Comparison of ENCODE assay signal across 34 cellular contexts in the genomic region with DNA sequence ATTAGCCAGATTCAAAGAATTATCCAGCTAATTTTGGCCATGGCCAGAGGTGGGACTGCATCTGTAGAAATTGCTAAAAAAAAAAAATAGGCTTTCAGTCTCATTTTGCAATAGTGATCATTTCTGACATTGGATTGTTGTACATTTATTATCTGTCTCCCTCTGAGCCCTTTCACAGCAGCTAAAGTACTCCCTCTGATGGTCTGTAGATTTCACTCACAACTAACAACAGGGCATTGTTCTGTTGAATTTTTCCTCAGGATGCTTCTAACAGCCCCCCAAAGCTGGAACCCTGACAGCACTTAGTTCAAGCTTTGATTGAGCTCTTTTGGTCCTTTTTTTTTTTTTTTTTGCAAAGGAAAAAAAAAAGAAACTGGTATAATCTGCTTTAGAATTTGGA.
DNase-seq lines count a peak whose midpoint lies in the region; ATAC-seq, FAIRE-seq and TF ChIP-seq lines count a peak whose summit lies in the region.
"Had no signal": no experiment of that assay in that cellular context is flagged by ENCODE, and none has a peak within 500 bp of the region (broad histone marks: within the 10 kb centered on the region; RNA-seq: fewer than 3 reads in every experiment).

No MANE protein-coding gene starts in this region.

- peak; percentile 91 for ATAC-seq in HepG2
- no peak for ATAC-seq in right lobe of liver
- ATAC-seq in HG02610 (IDR thresholded peaks at IDR 0.05; ENCODE audit: unreplicated experiment) = no peak
- no peak for ATAC-seq in PC-3
- ATAC-seq: A549; activated naive CD8-positive, alpha-beta T cell treated with anti-CD3 and anti-CD28 coated beads, Interleukin-2, amount 50 U/mL, for 24 hours; activated T-cell treated with anti-CD3 and anti-CD28 coated beads, Interleukin-2, amount 50 U/mL, for 72 hours; right cardiac atrium; stimulated activated naive CD8-positive, alpha-beta T cell treated with anti-CD3 and anti-CD28 coated beads, Interleukin-15, Interleukin-2, amounts not matched to agents 100 U/mL and 50 U/mL, for 24 hours had no signal

- in situ Hi-C loops in HepG2 (cut with HindIII; ENCODE audit: extremely low pct_ligation_motif_present, low pct_unique_long_range_greater_than_20kb) = loop anchor here (25.0 kb wide), 1 partner anchor 304 kb away; no protein-coding TSS in a partner anchor

- no peaks in the 10 kb centered on the region for H3K79me2 ChIP-seq in HepG2 (ENCODE audit: insufficient read depth, low read length)
- no peaks in the 10 kb centered on the region for H3K79me2 ChIP-seq in OCI-LY7 (ENCODE audit: insufficient read depth, low read depth, low read length)
- no peaks in the 10 kb centered on the region for H3K79me2 ChIP-seq in PC-3 (ENCODE audit: low read length)

- H3K4me2 ChIP-seq in HepG2 (ENCODE audit: low read depth, low read length) = peak overlapping the region; percentile 49
- H3K4me2 ChIP-seq in OCI-LY7 (ENCODE audit: low read length) = no peak overlapping the region
- H3K4me2 ChIP-seq in PC-3 (ENCODE audit: low read length) = no peak overlapping the region
- H3K4me2 ChIP-seq: A549, KMS-11, SK-N-SH had no signal

- DNase-seq in HepG2 (ENCODE audit: low spot score) = peak; percentile 65
- DNase-seq in right lobe of liver = no peak
- DNase-seq in OCI-LY7 (ENCODE audit: low spot score) = no peak
- DNase-seq in inferior parietal cortex (ENCODE audit: extremely low spot score) = peak; percentile 4
- no peak for DNase-seq in PC-3
- DNase-seq in immature natural killer cell = no peak
- DNase-seq in COR-L47 (lab: John Stamatoyannopoulos, UW) = no peak
- DNase-seq: activated CD4-positive, alpha-beta T cell treated with anti-CD3 and anti-CD28 coated beads, Interleukin-2, amount 50 U/mL, for 1 hour; activated CD4-positive, CD25-positive, alpha-beta regulatory T cell; activated naive CD8-positive, alpha-beta T cell treated with anti-CD3 and anti-CD28 coated beads, Interleukin-2, amount 50 U/mL, for 24 hours; activated T-cell treated with anti-CD3 and anti-CD28 coated beads, Interleukin-2, amount 50 U/mL, for 72 hours; caudate nucleus; CD8-positive, alpha-beta memory T cell; effector CD8-positive, alpha-beta T cell; H7; left ventricle myocardium inferior; NCI-H1436 treated with DMSO at 0.1 percent for 48 hours; NCI-H524 treated with DMSO at 0.1 percent for 48 hours; right cardiac atrium; SK-N-SH; spleen; stimulated activated CD4-positive, alpha-beta T cell treated with anti-CD3 and anti-CD28 coated beads, Interleukin-2, amount 100 ng/mL, for 24 hours; stimulated activated naive CD8-positive, alpha-beta T cell treated with anti-CD3 and anti-CD28 coated beads, Interleukin-15, Interleukin-2, amounts not matched to agents 100 U/mL and 50 U/mL, for 24 hours had no signal

- CTCF ChIA-PET in HepG2 (lab: Yijun Ruan, JAX; ENCODE audit: low intra/inter-chr PET ratio, low total read pairs) (no interaction called here), OCI-LY7 (lab: Charles Lee; ENCODE audit: unreplicated experiment) (no interaction called here), PC-3 (lab: Charles Lee) (no interaction called here)

- TF ChIP-seq CTCF in HepG2 (CRISPR knock-in tag; IDR thresholded peaks at IDR 0.05) (peak; percentile 56), right lobe of liver (IDR thresholded peaks at IDR 0.05) (no peak), OCI-LY7 (conservative IDR thresholded peaks at IDR 0.05; ENCODE audit: low read length) (0 out of 2 replicates have a peak, but pooled peaks have one; percentile 11), PC-3 (conservative IDR thresholded peaks at IDR 0.05; ENCODE audit: low read depth, low read length) (no peak)

- H3K27ac ChIP-seq in HepG2 (ENCODE audit: extremely low read length, insufficient read depth, low read length) (peak overlapping the region; percentile 75), right lobe of liver (no peak overlapping the region), OCI-LY7 (ENCODE audit: low read depth, low read length, poor library complexity, severe bottlenecking) (no peak overlapping the region), PC-3 (ENCODE audit: low read length) (no peak overlapping the region)
- H3K27ac ChIP-seq: A549, coronary artery, epithelial cell of prostate, KMS-11, left ventricle myocardium inferior, neutrophil, spleen, thoracic aorta had no signal

- H3K36me3 Mint-ChIP-seq in immature natural killer cell = no peaks in the 10 kb centered on the region
- H3K36me3 Mint-ChIP-seq: CD8-positive, alpha-beta memory T cell had no signal

- no peak overlapping the region for H3K27ac Mint-ChIP-seq in immature natural killer cell
- H3K27ac Mint-ChIP-seq: activated naive CD8-positive, alpha-beta T cell treated with anti-CD3 and anti-CD28 coated beads, Interleukin-2, amount 50 U/mL, for 24 hours; activated T-cell treated with anti-CD3 and anti-CD28 coated beads, Interleukin-2, amount 50 U/mL, for 72 hours; B cell; CD8-positive, alpha-beta memory T cell had no signal

- no peaks in the 10 kb centered on the region for H3K27me3 ChIP-seq in HepG2 (ENCODE audit: control insufficient read depth in 1 of 2, insufficient read depth in 2 of 2, low read length in 2 of 2)
- H3K27me3 ChIP-seq in right lobe of liver = no peaks in the 10 kb centered on the region
- H3K27me3 ChIP-seq in PC-3 (ENCODE audit: low read length) = no peaks in the 10 kb centered on the region
- H3K27me3 ChIP-seq: neutrophil, spleen had no signal

- H3K9ac ChIP-seq in HepG2 (ENCODE audit: insufficient read depth, low read depth, low read length) = peak overlapping the region; percentile 52
- H3K9ac ChIP-seq in PC-3 (ENCODE audit: low read length) = no peak overlapping the region
- H3K9ac ChIP-seq: KMS-11, SK-N-SH had no signal

- TF ChIP-seq EP300 in HepG2 (IDR thresholded peaks at IDR 0.05; ENCODE audit: low read depth in 2 of 2, low read length in 2 of 2) = no peak
- TF ChIP-seq EP300 in HepG2 (CRISPR knock-in tag; IDR thresholded peaks at IDR 0.05; ENCODE audit: borderline replicate concordance) = no peak

- H3K9me3 ChIP-seq in HepG2 (ENCODE audit: low read length) = no peaks in the 10 kb centered on the region
- H3K9me3 ChIP-seq in right lobe of liver = no peaks in the 10 kb centered on the region
- no peaks in the 10 kb centered on the region for H3K9me3 ChIP-seq in OCI-LY7 (ENCODE audit: low read length)
- H3K9me3 ChIP-seq in PC-3 (ENCODE audit: low read length) = no peaks in the 10 kb centered on the region
- H3K9me3 ChIP-seq: A549, left ventricle myocardium inferior, neutrophil, SK-N-SH, spleen, thoracic aorta had no signal

- BruUV-seq in HepG2 (replicated peaks; lab: Mats Ljungman, UMichigan) (no TSS peak), OCI-LY7 (replicated peaks; lab: Mats Ljungman, UMichigan) (no TSS peak), PC-3 (replicated peaks; lab: Mats Ljungman, UMichigan) (no TSS peak)

- TF ChIP-seq RAD21 in HepG2 (CRISPR knock-in tag; IDR thresholded peaks at IDR 0.05) = 0 out of 2 replicates have a peak, but pooled peaks have one; percentile 15

- no peak overlapping the region for H2AFZ ChIP-seq in HepG2 (ENCODE audit: low read length)
- no peak overlapping the region for H2AFZ ChIP-seq in OCI-LY7 (ENCODE audit: low read length)
- no peak overlapping the region for H2AFZ ChIP-seq in PC-3 (ENCODE audit: low read length)

- H3K36me3 ChIP-seq in HepG2 (replicated peaks in 1 of 2; ENCODE audit: control insufficient read depth in 1 of 2, insufficient read depth in 2 of 2, low read length in 2 of 2) (no peaks in the 10 kb centered on the region), right lobe of liver (no peaks in the 10 kb centered on the region), OCI-LY7 (ENCODE audit: insufficient read depth, low read length) (no peaks in the 10 kb centered on the region), PC-3 (ENCODE audit: low read depth, low read length) (no peaks in the 10 kb centered on the region)
- H3K36me3 ChIP-seq: left ventricle myocardium inferior, neutrophil, spleen, thoracic aorta had no signal

- FAIRE-seq in HepG2 (lab: Jason Lieb, UNC) = peak; percentile 67
- FAIRE-seq: GM12892, keratinocyte, urothelium cell line had no signal

- no peaks in the 10 kb centered on the region for H4K20me1 ChIP-seq in HepG2 (ENCODE audit: insufficient read depth, low read length)
- no peaks in the 10 kb centered on the region for H4K20me1 ChIP-seq in OCI-LY7 (ENCODE audit: insufficient read depth, low read length)
- no peaks in the 10 kb centered on the region for H4K20me1 ChIP-seq in PC-3 (ENCODE audit: low read length)

- no peaks in the 10 kb centered on the region for H3K9me3 Mint-ChIP-seq in immature natural killer cell
- H3K9me3 Mint-ChIP-seq: activated naive CD8-positive, alpha-beta T cell treated with anti-CD3 and anti-CD28 coated beads, Interleukin-2, amount 50 U/mL, for 24 hours; activated T-cell treated with anti-CD3 and anti-CD28 coated beads, Interleukin-2, amount 50 U/mL, for 72 hours; CD8-positive, alpha-beta memory T cell had no signal

- H3K9me2 ChIP-seq in OCI-LY7 (ENCODE audit: insufficient read depth, low read length) (no peaks in the 10 kb centered on the region), PC-3 (replicated peaks; ENCODE audit: low read length) (no peaks in the 10 kb centered on the region)
- H3K9me2 ChIP-seq: SK-N-SH had no signal

- H3K27me3 Mint-ChIP-seq in immature natural killer cell (ENCODE audit: low read depth in 3 of 3) = peaks cover 2 to 10% (median 5%) of the 10 kb centered on the region in 3 donors
- H3K27me3 Mint-ChIP-seq: activated naive CD8-positive, alpha-beta T cell treated with anti-CD3 and anti-CD28 coated beads, Interleukin-2, amount 50 U/mL, for 24 hours; B cell had no signal

- H3F3A ChIP-seq in PC-3 (ENCODE audit: low read length, unreplicated experiment) = no peaks in the 10 kb centered on the region

- H3K4me3 ChIP-seq in HepG2 (replicated peaks in 1 of 3; ENCODE audit: insufficient read depth in 1 of 3, low read depth in 2 of 3, low read length in 3 of 3) (no peak overlapping the region; a peak in 1 of 6 replicates), right lobe of liver (no peak overlapping the region), OCI-LY7 (ENCODE audit: low read depth, low read length, poor library complexity, severe bottlenecking) (no peak overlapping the region), PC-3 (ENCODE audit: low read length) (no peak overlapping the region)
- H3K4me3 ChIP-seq: A549, coronary artery, left ventricle myocardium inferior, spleen, thoracic aorta had no signal

- no peaks in the 10 kb centered on the region for H3K4me1 Mint-ChIP-seq in immature natural killer cell
- H3K4me1 Mint-ChIP-seq: activated naive CD8-positive, alpha-beta T cell treated with anti-CD3 and anti-CD28 coated beads, Interleukin-2, amount 50 U/mL, for 24 hours; B cell; CD8-positive, alpha-beta memory T cell had no signal

- no peak for TF ChIP-seq POLR2A in HepG2 (IDR thresholded peaks at IDR 0.05; ENCODE audit: insufficient read depth in 1 of 2, low read depth in 2 of 2, low read length in 2 of 2)
- TF ChIP-seq POLR2A in right lobe of liver (IDR thresholded peaks at IDR 0.05) = no peak

- intact Hi-C loops in HepG2 (cut with micrococcal nuclease; ENCODE audit: unreplicated experiment) (loop anchor here (10.0 kb wide), 1 partner anchor 302 kb away; no protein-coding TSS in a partner anchor), right lobe of liver (cut with DNase I) (no loop called here), OCI-LY7 (cut with micrococcal nuclease; ENCODE audit: unreplicated experiment) (no loop called here), PC-3 (cut with micrococcal nuclease) (no loop called here)

- POLR2A ChIA-PET in HepG2 (lab: Yijun Ruan, JAX) (interaction anchor here (0.7 to 0.8 kb wide), 2 partner anchors 8 to 29 kb away, joined by 3 read pairs; no protein-coding TSS in a partner anchor), OCI-LY7 (lab: Charles Lee) (interaction anchor here (0.6 kb wide), 2 partner anchors 135 to 1376 kb away, joined by 3 to 4 read pairs; no protein-coding TSS in a partner anchor), PC-3 (lab: Charles Lee; ENCODE audit: unreplicated experiment) (no interaction called here)

- H3K4me1 ChIP-seq in HepG2 (ENCODE audit: insufficient read depth, low read length) (peaks cover 60% of the 10 kb centered on the region), right lobe of liver (peaks cover 0 to 4% (median 0%) of the 10 kb centered on the region in 4 donors), OCI-LY7 (ENCODE audit: insufficient read depth, low read length, poor library complexity, severe bottlenecking) (no peaks in the 10 kb centered on the region), PC-3 (ENCODE audit: insufficient read depth, low read length) (no peaks in the 10 kb centered on the region)
- H3K4me1 ChIP-seq: A549, left ventricle myocardium inferior, spleen had no signal

- no peak overlapping the region for H3K4me3 Mint-ChIP-seq in immature natural killer cell
- H3K4me3 Mint-ChIP-seq: activated naive CD8-positive, alpha-beta T cell treated with anti-CD3 and anti-CD28 coated beads, Interleukin-2, amount 50 U/mL, for 24 hours; activated T-cell treated with anti-CD3 and anti-CD28 coated beads, Interleukin-2, amount 50 U/mL, for 72 hours; B cell; CD8-positive, alpha-beta memory T cell had no signal

Comparison
In these comparisons a context has a peak if more than half of its experiments do, and no peak if none do; other contexts are left out.
1. DNase-seq: peak in HepG2 (single experiment) and inferior parietal cortex (single experiment); none in right lobe of liver (0 of 3), OCI-LY7 (single experiment), PC-3 (single experiment), immature natural killer cell (0 of 3) and COR-L47 (single experiment).
2. CTCF ChIP-seq: peak in HepG2 (single experiment) and OCI-LY7 (single experiment); none in right lobe of liver (0 of 4) and PC-3 (single experiment).